In genomic region chr19:10773969-10774368, GRCh38 we compare ENCODE assay signal across 1 cellular context.
TF ChIP-seq lines count a peak whose summit lies in the region.

No MANE protein-coding gene starts in this region.

TF ChIP-seq in K562, 482 proteins besides CTCF, POLR2A, EP300 and RAD21:
- TF ChIP-seq, protein P1, sequence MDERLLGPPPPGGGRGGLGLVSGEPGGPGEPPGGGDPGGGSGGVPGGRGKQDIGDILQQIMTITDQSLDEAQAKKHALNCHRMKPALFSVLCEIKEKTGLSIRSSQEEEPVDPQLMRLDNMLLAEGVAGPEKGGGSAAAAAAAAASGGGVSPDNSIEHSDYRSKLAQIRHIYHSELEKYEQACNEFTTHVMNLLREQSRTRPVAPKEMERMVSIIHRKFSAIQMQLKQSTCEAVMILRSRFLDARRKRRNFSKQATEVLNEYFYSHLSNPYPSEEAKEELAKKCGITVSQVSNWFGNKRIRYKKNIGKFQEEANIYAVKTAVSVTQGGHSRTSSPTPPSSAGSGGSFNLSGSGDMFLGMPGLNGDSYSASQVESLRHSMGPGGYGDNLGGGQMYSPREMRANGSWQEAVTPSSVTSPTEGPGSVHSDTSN (CRISPR knock-in tag; IDR thresholded peaks at IDR 0.05; ENCODE audit: low read depth), result no peak
- TF ChIP-seq, protein P1 (tag; conservative IDR thresholded peaks at IDR 0.05; ENCODE audit: low read depth), result 0 out of 2 replicates have a peak, but pooled peaks have one; percentile 21
- TF ChIP-seq MAFF (IDR thresholded peaks at IDR 0.05; ENCODE audit: low read length), result 0 out of 2 replicates have a peak, but pooled peaks have one; percentile 5
- TF ChIP-seq JUND (IDR thresholded peaks at IDR 0.05; ENCODE audit: borderline replicate concordance, low read depth, low read length), result no peak
- no peak for TF ChIP-seq JUND (tag; IDR thresholded peaks at IDR 0.05; ENCODE audit: borderline replicate concordance, low read depth, low read length)
- peak; percentile 89 for TF ChIP-seq PKNOX1 (IDR thresholded peaks at IDR 0.05)
- TF ChIP-seq NFE2 (IDR thresholded peaks at IDR 0.05; ENCODE audit: low read depth), result peak; percentile 33; the same call in 1 of the 2 replicates
- peak; percentile 72 for TF ChIP-seq ZNF316 (IDR thresholded peaks at IDR 0.05)
- peak; percentile 62 for TF ChIP-seq C11orf30 (IDR thresholded peaks at IDR 0.05; ENCODE audit: low read depth)
- TF ChIP-seq TSHZ1 (CRISPR knock-in tag; IDR thresholded peaks at IDR 0.05), result no peak
TF ChIP-seq in K562: peak in this region for 6.
